In the genomic region with DNA sequence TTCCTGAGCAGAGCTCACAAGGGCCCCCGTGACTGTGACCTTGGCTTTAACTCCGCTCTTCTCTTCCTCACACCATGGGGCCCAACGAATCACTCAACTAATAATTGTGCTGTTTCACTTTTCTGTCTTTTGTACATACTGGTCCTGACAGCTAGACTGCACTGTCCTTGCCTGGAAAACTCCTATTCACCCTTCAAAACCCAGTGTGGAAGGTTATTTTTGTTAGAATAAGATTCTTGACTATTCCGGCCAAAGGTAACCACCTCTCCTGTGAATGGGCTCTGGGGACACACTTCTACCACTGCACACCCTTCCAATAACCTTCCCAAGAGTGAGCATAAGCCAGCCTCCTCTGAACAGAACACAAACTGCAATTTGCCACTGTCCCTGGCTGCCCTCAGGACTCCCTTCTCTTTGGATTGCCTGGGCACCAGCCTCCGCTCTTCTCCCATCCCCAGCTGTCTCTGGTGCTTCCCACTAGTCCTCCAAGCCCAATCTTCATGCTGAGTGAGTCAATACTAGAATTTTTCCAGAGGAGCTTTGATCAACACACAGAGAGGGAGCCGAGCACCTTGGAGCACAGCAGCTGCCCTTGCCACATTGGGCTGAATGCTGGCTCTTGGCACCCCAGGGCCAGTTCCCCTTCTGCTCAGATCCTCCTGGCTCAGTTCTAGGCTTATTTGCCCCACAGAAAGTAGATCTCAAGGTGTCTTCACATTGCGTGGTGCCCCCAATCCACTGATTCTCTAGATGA, we compare ENCODE assay signal across 27 cellular contexts. TPM values are rescaled to one million over a fixed set of nuclear protein-coding genes. Genes with fewer than 3 reads are reported as not detected.
DNase-seq lines count a peak whose midpoint lies in the region; ATAC-seq and TF ChIP-seq lines count a peak whose summit lies in the region.
"Had no signal": no experiment of that assay in that cellular context is flagged by ENCODE, and none has a peak within 500 bp of the region (broad histone marks: within the 10 kb centered on the region; RNA-seq: fewer than 3 reads in every experiment).

No MANE protein-coding gene starts in this region.

- CTCF ChIA-PET in activated naive CD4-positive, alpha-beta T cell treated with anti-CD3 and anti-CD28 coated beads for 36 hours (lab: Charles Lee): interaction anchor here (0.8 to 4.9 kb wide), 11 partner anchors 13 to 352 kb away, joined by 3 to 31 read pairs (median 4); partner anchors contain the start of gene XYLB
- CTCF ChIA-PET in activated CD4-positive, alpha-beta memory T cell treated with anti-CD3 and anti-CD28 coated beads, Interleukin-2, amount 10 ng/mL, durations not matched to agents 7 days and 5 days (lab: Charles Lee): interaction anchor here (0.6 to 3.6 kb wide), 14 partner anchors 8 to 644 kb away, joined by 3 to 21 read pairs (median 4); partner anchors contain the start of gene EXOG

- H3K9ac ChIP-seq in skeletal muscle satellite cell (ENCODE audit: low read depth, low read length): no peak overlapping the region
- no peak overlapping the region for H3K9ac ChIP-seq in trophoblast cell (ENCODE audit: low read length)

- no peak overlapping the region for H4K91ac ChIP-seq in trophoblast cell (ENCODE audit: low read depth, low read length)

- H3K4me3 ChIP-seq in right cardiac atrium (ENCODE audit: low read length) (no peak overlapping the region), skeletal muscle satellite cell (ENCODE audit: low read length) (peak overlapping the region; percentile 28), dorsolateral prefrontal cortex (no peak overlapping the region), trophoblast cell (ENCODE audit: low read depth, low read length) (no peak overlapping the region)
- H3K4me3 ChIP-seq: A549, testis had no signal

- H3K23ac ChIP-seq in trophoblast cell (ENCODE audit: low read length): no peak overlapping the region

- no peak overlapping the region for H4K8ac ChIP-seq in trophoblast cell (ENCODE audit: low read depth, low read length)

- H2BK12ac ChIP-seq in trophoblast cell (ENCODE audit: low read length): no peak overlapping the region

- no peak overlapping the region for H3K14ac ChIP-seq in trophoblast cell (ENCODE audit: low read length)

- no peaks in the 10 kb centered on the region for H3K79me1 ChIP-seq in trophoblast cell (ENCODE audit: low read length)

- no peak overlapping the region for H3K4ac ChIP-seq in trophoblast cell (ENCODE audit: low read depth, low read length)

- H3K18ac ChIP-seq in trophoblast cell (ENCODE audit: low read length): no peak overlapping the region

- H3K4me3 Mint-ChIP-seq in activated naive CD4-positive, alpha-beta T cell treated with anti-CD3 and anti-CD28 coated beads for 36 hours: no peak overlapping the region
- no peak overlapping the region for H3K4me3 Mint-ChIP-seq in activated CD4-positive, alpha-beta memory T cell treated with anti-CD3 and anti-CD28 coated beads, Interleukin-2, amount 10 ng/mL, durations not matched to agents 7 days and 5 days
- H3K4me3 Mint-ChIP-seq: HFFc6 had no signal

- peak overlapping the region; percentile 79 for H3K27ac ChIP-seq in right cardiac atrium (ENCODE audit: low read length)
- H3K27ac ChIP-seq in dorsolateral prefrontal cortex: no peak overlapping the region
- H3K27ac ChIP-seq in trophoblast cell (ENCODE audit: low read depth, low read length): no peak overlapping the region
- H3K27ac ChIP-seq: A549, testis had no signal

- WGBS in right cardiac atrium: 82% methylated on average over 7 of the region's 7 CpGs
- WGBS in trophoblast cell (ENCODE audit: extremely low coverage, insufficient coverage, insufficient read length): no CpG with 5 or more reads among the region's 7 CpGs

- peak; percentile 2 for DNase-seq in activated naive CD4-positive, alpha-beta T cell treated with anti-CD3 and anti-CD28 coated beads for 36 hours
- DNase-seq in activated naive CD4-positive, alpha-beta T cell treated with anti-CD3 and anti-CD28 coated beads, Interleukin-2, amount 50 U/mL, for 16 hours: no peak
- DNase-seq in right cardiac atrium (no peak), dorsolateral prefrontal cortex (no peak), trophoblast cell (no peak)
- DNase-seq in activated CD4-positive, alpha-beta memory T cell treated with anti-CD3 and anti-CD28 coated beads, Interleukin-2, amount 10 ng/mL, durations not matched to agents 7 days and 5 days: no peak
- DNase-seq: activated CD4-positive, alpha-beta T cell treated with anti-CD3 and anti-CD28 coated beads, Interleukin-2, amount 50 U/mL, for 4 hours; HFFc6; kidney glomerular epithelial cell; NCI-H1105; NCI-H187 treated with DMSO at 0.1 percent for 48 hours; NCI-H2171 treated with DMSO at 0.1 percent for 48 hours; NCI-H510A treated with DMSO at 0.1 percent for 48 hours; stimulated activated CD4-positive, alpha-beta T cell treated with anti-CD3 and anti-CD28 coated beads, Interleukin-1b, Interleukin-23, amount 100 ng/mL, for 48 hours; stimulated activated naive CD8-positive, alpha-beta T cell treated with anti-CD3 and anti-CD28 coated beads, Interleukin-15, Interleukin-2, amounts not matched to agents 100 U/mL and 50 U/mL, for 24 hours; testis had no signal

- H3K4me1 ChIP-seq in right cardiac atrium (ENCODE audit: control insufficient read depth, insufficient read depth, low read length): peaks cover 3% of the 10 kb centered on the region
- peaks cover 4% of the 10 kb centered on the region for H3K4me1 ChIP-seq in skeletal muscle satellite cell (ENCODE audit: control insufficient read depth, insufficient read depth, low read length)
- H3K4me1 ChIP-seq in trophoblast cell (ENCODE audit: control insufficient read depth in 1 of 2, insufficient read depth in 2 of 2, low read length in 2 of 2): peaks cover 9 to 11% of the 10 kb centered on the region in 2 experiments
- H3K4me1 ChIP-seq: A549 had no signal

- H3K79me2 ChIP-seq in trophoblast cell (ENCODE audit: control insufficient read depth, insufficient read depth, low read length, poor library complexity): no peaks in the 10 kb centered on the region

- H3K27me3 ChIP-seq in right cardiac atrium (ENCODE audit: control insufficient read depth, insufficient read depth) (no peaks in the 10 kb centered on the region), skeletal muscle satellite cell (ENCODE audit: control insufficient read depth, insufficient read depth, low read length) (peaks cover 23% of the 10 kb centered on the region), dorsolateral prefrontal cortex (peaks cover 0 to 80% (median 29%) of the 10 kb centered on the region in 45 donors), trophoblast cell (ENCODE audit: insufficient read depth, low read length) (peaks cover 21% of the 10 kb centered on the region)
- H3K27me3 ChIP-seq: testis had no signal

- H3K36me3 Mint-ChIP-seq in activated naive CD4-positive, alpha-beta T cell treated with anti-CD3 and anti-CD28 coated beads for 36 hours (ENCODE audit: low read depth): no peaks in the 10 kb centered on the region
- no peaks in the 10 kb centered on the region for H3K36me3 Mint-ChIP-seq in activated CD4-positive, alpha-beta memory T cell treated with anti-CD3 and anti-CD28 coated beads, Interleukin-2, amount 10 ng/mL, durations not matched to agents 7 days and 5 days (ENCODE audit: low read depth)
- H3K36me3 Mint-ChIP-seq: activated naive CD4-positive, alpha-beta T cell treated with anti-CD3 and anti-CD28 coated beads, Interleukin-2, amount 50 U/mL, for 72 hours; CD4-positive, CD25-positive, alpha-beta regulatory T cell had no signal

- H2BK120ac ChIP-seq in trophoblast cell (ENCODE audit: insufficient read depth, low read length, poor library complexity): no peak overlapping the region

- no peak for TF ChIP-seq CTCF in dorsolateral prefrontal cortex (IDR thresholded peaks at IDR 0.05 in 54 of 56, conservative IDR thresholded peaks at IDR 0.05 in 2 of 56; ENCODE audit: low read depth in 1 of 56, partially characterized antibody in 56 of 56)

- H2AFZ ChIP-seq in trophoblast cell (ENCODE audit: insufficient read depth, low read length, poor library complexity): no peak overlapping the region
- H2AFZ ChIP-seq: GM23338 had no signal

- POLR2A ChIA-PET in activated CD4-positive, alpha-beta memory T cell treated with anti-CD3 and anti-CD28 coated beads, Interleukin-2, amount 10 ng/mL, durations not matched to agents 7 days and 5 days (lab: Charles Lee): no interaction called here

- ATAC-seq in SK-N-SH treated with all-trans-retinoic acid at 6 μM for 48 hours (no peak), right cardiac atrium (no peak)
- ATAC-seq: activated CD4-positive, CD25-positive, alpha-beta regulatory T cell treated with anti-CD3 and anti-CD28 coated beads, Interleukin-2, amount 50 U/mL, for 24 hours; activated naive CD4-positive, alpha-beta T cell treated with anti-CD3 and anti-CD28 coated beads, Interleukin-2, amount 50 U/mL, for 72 hours; esophagus mucosa; stimulated activated naive CD8-positive, alpha-beta T cell treated with anti-CD3 and anti-CD28 coated beads, Interleukin-15, Interleukin-2, amounts not matched to agents 100 U/mL and 50 U/mL, for 24 hours had no signal

- no peak overlapping the region for H3K27ac Mint-ChIP-seq in activated naive CD4-positive, alpha-beta T cell treated with anti-CD3 and anti-CD28 coated beads for 36 hours
- no peak overlapping the region for H3K27ac Mint-ChIP-seq in activated CD4-positive, alpha-beta memory T cell treated with anti-CD3 and anti-CD28 coated beads, Interleukin-2, amount 10 ng/mL, durations not matched to agents 7 days and 5 days
- H3K27ac Mint-ChIP-seq: activated naive CD4-positive, alpha-beta T cell treated with anti-CD3 and anti-CD28 coated beads, Interleukin-2, amount 50 U/mL, for 72 hours; activated T-helper 2 cell treated with anti-CD3 and anti-CD28 coated beads, Interferon-gamma antibody, Interleukin-2, Interleukin-4, amounts not matched to agents 10 μg/mL and 5 μg/mL and 100 μg/mL, durations not matched to agents 14 hours and 24 hours and 36 hours; GM23338; HFFc6; nephron had no signal

- H3K27me3 Mint-ChIP-seq in activated naive CD4-positive, alpha-beta T cell treated with anti-CD3 and anti-CD28 coated beads for 36 hours (ENCODE audit: low read depth): peaks cover 5% of the 10 kb centered on the region
- H3K27me3 Mint-ChIP-seq in activated CD4-positive, alpha-beta memory T cell treated with anti-CD3 and anti-CD28 coated beads, Interleukin-2, amount 10 ng/mL, durations not matched to agents 7 days and 5 days: peaks cover 9% of the 10 kb centered on the region

- no peak overlapping the region for H3K4me2 ChIP-seq in skeletal muscle satellite cell (ENCODE audit: low read length)
- no peak overlapping the region for H3K4me2 ChIP-seq in trophoblast cell (ENCODE audit: low read length)
- H3K4me2 ChIP-seq: A549 had no signal

- peaks cover 2% of the 10 kb centered on the region for H3K4me1 Mint-ChIP-seq in activated naive CD4-positive, alpha-beta T cell treated with anti-CD3 and anti-CD28 coated beads for 36 hours (ENCODE audit: low read depth)
- peaks cover 7% of the 10 kb centered on the region for H3K4me1 Mint-ChIP-seq in activated CD4-positive, alpha-beta memory T cell treated with anti-CD3 and anti-CD28 coated beads, Interleukin-2, amount 10 ng/mL, durations not matched to agents 7 days and 5 days

- no peaks in the 10 kb centered on the region for H3K9me3 ChIP-seq in right cardiac atrium (ENCODE audit: control insufficient read depth, low read length)
- no peaks in the 10 kb centered on the region for H3K9me3 ChIP-seq in skeletal muscle satellite cell (replicated peaks; ENCODE audit: low read length)
- peaks cover 6% of the 10 kb centered on the region for H3K9me3 ChIP-seq in trophoblast cell (ENCODE audit: insufficient read depth, low read depth, low read length)
- H3K9me3 ChIP-seq: A549, testis had no signal

- no peak overlapping the region for H4K12ac ChIP-seq in trophoblast cell (ENCODE audit: low read depth, low read length)

- no peak overlapping the region for H2AK5ac ChIP-seq in trophoblast cell (ENCODE audit: low read length)

- H3K36me3 ChIP-seq in skeletal muscle satellite cell (ENCODE audit: insufficient read depth, low read length) (no peaks in the 10 kb centered on the region), trophoblast cell (ENCODE audit: control insufficient read depth in 1 of 2, insufficient read depth in 2 of 2, low read length in 2 of 2) (no peaks in the 10 kb centered on the region)

- intact Hi-C loops in activated naive CD4-positive, alpha-beta T cell treated with anti-CD3 and anti-CD28 coated beads for 36 hours (cut with micrococcal nuclease): no loop called here
- intact Hi-C loops in right cardiac atrium (cut with DNase I): loop anchor here (5.0 kb wide), 1 partner anchor 125 kb away; no protein-coding TSS in a partner anchor
- intact Hi-C loops in dorsolateral prefrontal cortex (cut with DNase I): loop anchor here in 1 of 2 donors (5.0 kb wide), 1 partner anchor 125 kb away; no protein-coding TSS in a partner anchor

- H2BK5ac ChIP-seq in trophoblast cell (ENCODE audit: low read depth, low read length, poor library complexity): no peak overlapping the region

- no peaks in the 10 kb centered on the region for H3K9me3 Mint-ChIP-seq in activated naive CD4-positive, alpha-beta T cell treated with anti-CD3 and anti-CD28 coated beads for 36 hours
- H3K9me3 Mint-ChIP-seq in activated CD4-positive, alpha-beta memory T cell treated with anti-CD3 and anti-CD28 coated beads, Interleukin-2, amount 10 ng/mL, durations not matched to agents 7 days and 5 days: no peaks in the 10 kb centered on the region
- H3K9me3 Mint-ChIP-seq: activated naive CD4-positive, alpha-beta T cell treated with anti-CD3 and anti-CD28 coated beads, Interleukin-2, amount 50 U/mL, for 72 hours; activated T-helper 2 cell treated with anti-CD3 and anti-CD28 coated beads, Interferon-gamma antibody, Interleukin-2, Interleukin-4, amounts not matched to agents 10 μg/mL and 5 μg/mL and 100 μg/mL, durations not matched to agents 14 hours and 24 hours and 36 hours; GM23338; HFFc6; nephron had no signal

RNA-seq across cellular contexts. Expression of gene SCN5A, which starts 2.1 kb away (rescaled TPM):
- total RNA-seq in activated naive CD4-positive, alpha-beta T cell treated with anti-CD3 and anti-CD28 coated beads for 36 hours: under 1 TPM; 0.31 to 0.35 TPM
- 100 to 1,000 TPM; 131 to 202 (median 142) TPM for total RNA-seq in right cardiac atrium
- polyA plus RNA-seq in right cardiac atrium: 69.0 TPM
- total RNA-seq in skeletal muscle satellite cell (2012; rRNA removed): 0.25 and 4.8 TPM in 2 replicates
- total RNA-seq in activated CD4-positive, alpha-beta memory T cell treated with anti-CD3 and anti-CD28 coated beads, Interleukin-2, amount 10 ng/mL, durations not matched to agents 7 days and 5 days: under 1 TPM in 1 of 2 experiments, not detected in 1; 0.10 TPM
- 1 to 10 TPM in 99 of 120 experiments, under 1 TPM in 21; 0.21 to 6.8 (median 1.8) TPM for total RNA-seq in dorsolateral prefrontal cortex
- polyA plus RNA-seq in trophoblast cell (2013): 0.93 and 0.94 TPM in 2 replicates
- total RNA-seq: activated T-helper 2 cell treated with anti-CD3 and anti-CD28 coated beads, Interferon-gamma antibody, Interleukin-2, Interleukin-4, amounts not matched to agents 10 μg/mL and 5 μg/mL and 100 μg/mL, durations not matched to agents 14 hours and 24 hours and 36 hours; CD4-positive, CD25-positive, alpha-beta regulatory T cell; esophagus mucosa; HT-29 had no signal
- polyA plus RNA-seq: CD4-positive, CD25-positive, alpha-beta regulatory T cell had no signal

Comparison
In these comparisons a context has a peak if more than half of its experiments do, and no peak if none do; other contexts are left out.
1. RNA of gene SCN5A, which starts 2.1 kb away (total RNA-seq): 131 to 202 TPM in right cardiac atrium; 0.21 to 6.8 TPM in dorsolateral prefrontal cortex, 0.31 to 0.35 TPM in activated naive CD4-positive, alpha-beta T cell treated with anti-CD3 and anti-CD28 coated beads for 36 hours and 0.10 TPM in activated CD4-positive, alpha-beta memory T cell treated with anti-CD3 and anti-CD28 coated beads, Interleukin-2, amount 10 ng/mL, durations not matched to agents 7 days and 5 days; every median in the first group is over 10 times any median in the second.